ENCODE assay signal across 2 cellular contexts in the genomic region with DNA sequence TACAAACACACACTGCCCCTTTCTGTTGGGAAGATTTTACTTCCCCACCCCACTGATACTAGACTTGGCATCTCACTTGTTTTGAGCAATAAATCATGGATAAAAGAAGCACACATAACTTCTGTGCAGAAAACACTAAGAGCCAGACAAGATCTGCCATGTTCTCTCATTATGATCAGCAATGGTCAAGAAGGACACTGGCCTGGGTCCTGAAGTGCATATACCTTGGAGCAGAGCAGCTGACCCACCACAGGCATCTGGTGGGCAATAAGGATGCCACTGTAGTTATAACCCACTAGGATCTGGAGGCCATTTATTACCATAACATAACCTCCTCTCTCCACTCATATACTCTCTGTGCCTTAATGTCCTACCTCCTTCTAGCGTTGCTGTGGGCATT.
A peak's percentile ranks its signal among the peaks of the same experiment; 100 is the strongest.
TF ChIP-seq lines count a peak whose summit lies in the region.

No MANE protein-coding gene starts in this region.

TF ChIP-seq in A549, 52 proteins besides CTCF, POLR2A, EP300 and RAD21 (continued from another document):
- TF ChIP-seq, protein P1, sequence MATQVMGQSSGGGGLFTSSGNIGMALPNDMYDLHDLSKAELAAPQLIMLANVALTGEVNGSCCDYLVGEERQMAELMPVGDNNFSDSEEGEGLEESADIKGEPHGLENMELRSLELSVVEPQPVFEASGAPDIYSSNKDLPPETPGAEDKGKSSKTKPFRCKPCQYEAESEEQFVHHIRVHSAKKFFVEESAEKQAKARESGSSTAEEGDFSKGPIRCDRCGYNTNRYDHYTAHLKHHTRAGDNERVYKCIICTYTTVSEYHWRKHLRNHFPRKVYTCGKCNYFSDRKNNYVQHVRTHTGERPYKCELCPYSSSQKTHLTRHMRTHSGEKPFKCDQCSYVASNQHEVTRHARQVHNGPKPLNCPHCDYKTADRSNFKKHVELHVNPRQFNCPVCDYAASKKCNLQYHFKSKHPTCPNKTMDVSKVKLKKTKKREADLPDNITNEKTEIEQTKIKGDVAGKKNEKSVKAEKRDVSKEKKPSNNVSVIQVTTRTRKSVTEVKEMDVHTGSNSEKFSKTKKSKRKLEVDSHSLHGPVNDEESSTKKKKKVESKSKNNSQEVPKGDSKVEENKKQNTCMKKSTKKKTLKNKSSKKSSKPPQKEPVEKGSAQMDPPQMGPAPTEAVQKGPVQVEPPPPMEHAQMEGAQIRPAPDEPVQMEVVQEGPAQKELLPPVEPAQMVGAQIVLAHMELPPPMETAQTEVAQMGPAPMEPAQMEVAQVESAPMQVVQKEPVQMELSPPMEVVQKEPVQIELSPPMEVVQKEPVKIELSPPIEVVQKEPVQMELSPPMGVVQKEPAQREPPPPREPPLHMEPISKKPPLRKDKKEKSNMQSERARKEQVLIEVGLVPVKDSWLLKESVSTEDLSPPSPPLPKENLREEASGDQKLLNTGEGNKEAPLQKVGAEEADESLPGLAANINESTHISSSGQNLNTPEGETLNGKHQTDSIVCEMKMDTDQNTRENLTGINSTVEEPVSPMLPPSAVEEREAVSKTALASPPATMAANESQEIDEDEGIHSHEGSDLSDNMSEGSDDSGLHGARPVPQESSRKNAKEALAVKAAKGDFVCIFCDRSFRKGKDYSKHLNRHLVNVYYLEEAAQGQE (IDR thresholded peaks at IDR 0.05), result peak; percentile 77; the same call in 1 of the 2 replicates
- no peak for TF ChIP-seq RARB (CRISPR knock-in tag; IDR thresholded peaks at IDR 0.05)

TF ChIP-seq in IMR-90, 13 proteins besides CTCF, POLR2A, EP300 and RAD21 (continued from another document):
- TF ChIP-seq NFE2L2 (IDR thresholded peaks at IDR 0.05; ENCODE audit: low read depth, low read length), result no peak
- TF ChIP-seq FOS (IDR thresholded peaks at IDR 0.05; ENCODE audit: low read depth, low read length), result no peak
- no peak for TF ChIP-seq CHD1 (IDR thresholded peaks at IDR 0.05; ENCODE audit: low read depth, low read length)
- no peak for TF ChIP-seq MAZ (IDR thresholded peaks at IDR 0.05; ENCODE audit: borderline replicate concordance, low read depth, low read length)
- TF ChIP-seq BHLHE40 (IDR thresholded peaks at IDR 0.05; ENCODE audit: low read depth, low read length), result no peak
- TF ChIP-seq CEBPB (IDR thresholded peaks at IDR 0.05; ENCODE audit: low read depth, low read length), result no peak
- TF ChIP-seq SMC3 (IDR thresholded peaks at IDR 0.05; ENCODE audit: low read depth, low read length), result no peak
- TF ChIP-seq, protein P2, sequence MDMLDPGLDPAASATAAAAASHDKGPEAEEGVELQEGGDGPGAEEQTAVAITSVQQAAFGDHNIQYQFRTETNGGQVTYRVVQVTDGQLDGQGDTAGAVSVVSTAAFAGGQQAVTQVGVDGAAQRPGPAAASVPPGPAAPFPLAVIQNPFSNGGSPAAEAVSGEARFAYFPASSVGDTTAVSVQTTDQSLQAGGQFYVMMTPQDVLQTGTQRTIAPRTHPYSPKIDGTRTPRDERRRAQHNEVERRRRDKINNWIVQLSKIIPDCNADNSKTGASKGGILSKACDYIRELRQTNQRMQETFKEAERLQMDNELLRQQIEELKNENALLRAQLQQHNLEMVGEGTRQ (IDR thresholded peaks at IDR 0.05; ENCODE audit: low read depth, low read length), result no peak
- TF ChIP-seq RFX5 (IDR thresholded peaks at IDR 0.05; ENCODE audit: low read depth, low read length), result no peak
- TF ChIP-seq RCOR1 (IDR thresholded peaks at IDR 0.05; ENCODE audit: insufficient replicate concordance, low read length), result no peak
- no peak for TF ChIP-seq MXI1 (IDR thresholded peaks at IDR 0.05; ENCODE audit: borderline replicate concordance, low read depth, low read length)
- TF ChIP-seq MAFK (IDR thresholded peaks at IDR 0.05; ENCODE audit: low read depth, low read length), result no peak
